ENCODE assay signal across 1 cellular context in the genomic region with DNA sequence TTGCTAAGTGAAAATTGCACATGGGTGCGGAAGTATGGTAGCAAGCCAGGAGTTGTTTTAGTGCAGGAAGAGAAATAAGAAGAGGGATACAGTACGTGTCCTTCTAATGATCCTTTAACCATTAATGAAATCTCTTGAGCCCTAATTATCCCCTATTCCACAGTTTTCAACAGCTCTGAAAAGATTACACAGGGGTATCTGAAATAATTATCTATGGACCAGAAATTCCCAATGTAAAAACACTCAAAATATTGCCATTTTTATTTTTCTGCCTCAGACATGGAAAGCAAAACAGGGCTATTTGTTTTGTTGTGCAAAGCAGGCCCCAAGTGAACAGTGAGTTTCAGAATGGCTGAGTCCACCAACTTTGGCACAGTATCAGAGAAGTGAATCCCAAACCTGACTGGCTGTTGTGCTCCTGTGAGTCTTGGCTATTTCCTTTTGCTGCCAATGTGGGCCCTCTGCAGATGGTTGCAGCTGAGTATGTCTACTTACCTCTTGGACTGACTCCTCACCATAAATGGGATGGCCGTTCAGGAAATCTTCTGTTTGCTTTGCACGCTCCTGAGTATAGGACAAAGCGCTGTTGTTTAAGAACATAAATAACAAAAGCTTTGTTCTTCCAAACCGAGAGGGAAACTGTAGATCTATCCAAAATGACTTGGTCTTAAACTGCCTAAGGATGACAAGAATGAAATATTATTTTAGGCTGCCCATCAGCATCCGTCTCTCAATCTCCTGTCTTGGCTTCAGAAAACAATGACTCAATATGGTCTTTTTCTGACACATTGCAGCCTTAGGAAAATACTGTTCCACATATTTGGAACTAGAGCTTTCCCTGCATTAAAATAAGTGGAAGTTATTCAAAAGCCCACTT.
TF ChIP-seq lines count a peak whose summit lies in the region.

No MANE protein-coding gene starts in this region.

TF ChIP-seq in HepG2, 621 proteins besides CTCF, POLR2A, EP300 and RAD21 (continued from another document and continues in another):
- TF ChIP-seq, protein P1, sequence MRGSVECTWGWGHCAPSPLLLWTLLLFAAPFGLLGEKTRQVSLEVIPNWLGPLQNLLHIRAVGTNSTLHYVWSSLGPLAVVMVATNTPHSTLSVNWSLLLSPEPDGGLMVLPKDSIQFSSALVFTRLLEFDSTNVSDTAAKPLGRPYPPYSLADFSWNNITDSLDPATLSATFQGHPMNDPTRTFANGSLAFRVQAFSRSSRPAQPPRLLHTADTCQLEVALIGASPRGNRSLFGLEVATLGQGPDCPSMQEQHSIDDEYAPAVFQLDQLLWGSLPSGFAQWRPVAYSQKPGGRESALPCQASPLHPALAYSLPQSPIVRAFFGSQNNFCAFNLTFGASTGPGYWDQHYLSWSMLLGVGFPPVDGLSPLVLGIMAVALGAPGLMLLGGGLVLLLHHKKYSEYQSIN (CRISPR knock-in tag; IDR thresholded peaks at IDR 0.05; ENCODE audit: borderline replicate concordance): no peak
- TF ChIP-seq ZNF138 (CRISPR knock-in tag; IDR thresholded peaks at IDR 0.05; ENCODE audit: low read depth) (no peak), AHDC1 (CRISPR knock-in tag; IDR thresholded peaks at IDR 0.05; ENCODE audit: borderline replicate concordance) (peak; percentile 48; the same call in 1 of the 2 replicates), ZNF235 (CRISPR knock-in tag; IDR thresholded peaks at IDR 0.05; ENCODE audit: borderline replicate concordance) (no peak), HOXA3 (CRISPR knock-in tag; IDR thresholded peaks at IDR 0.05) (0 out of 2 replicates have a peak, but pooled peaks have one; percentile 24), ZFX (CRISPR knock-in tag; IDR thresholded peaks at IDR 0.05; ENCODE audit: low read depth) (peak; percentile 51; the same call in 1 of the 2 replicates), RXRA (CRISPR knock-in tag; IDR thresholded peaks at IDR 0.05) (no peak), RFX3 (CRISPR knock-in tag; IDR thresholded peaks at IDR 0.05) (no peak), PHF21A (CRISPR knock-in tag; IDR thresholded peaks at IDR 0.05) (0 out of 2 replicates have a peak, but pooled peaks have one; percentile 49), GATAD2A (CRISPR knock-in tag; IDR thresholded peaks at IDR 0.05) (peak; percentile 66; the same call in 1 of the 2 replicates), ZNF225 (CRISPR knock-in tag; IDR thresholded peaks at IDR 0.05) (no peak), KAT8 (CRISPR knock-in tag; IDR thresholded peaks at IDR 0.05) (0 out of 2 replicates have a peak, but pooled peaks have one; percentile 20), ZNF644 (CRISPR knock-in tag; IDR thresholded peaks at IDR 0.05; ENCODE audit: low read depth) (peak; percentile 62), RXRB (CRISPR knock-in tag; IDR thresholded peaks at IDR 0.05; ENCODE audit: borderline replicate concordance) (0 out of 2 replicates have a peak, but pooled peaks have one; percentile 32), SP4 (CRISPR knock-in tag; IDR thresholded peaks at IDR 0.05) (no peak), ZNF530 (CRISPR knock-in tag; IDR thresholded peaks at IDR 0.05; ENCODE audit: low read depth) (no peak), ZMYM2 (CRISPR knock-in tag; IDR thresholded peaks at IDR 0.05) (no peak), ZNF614 (CRISPR knock-in tag; IDR thresholded peaks at IDR 0.05; ENCODE audit: borderline replicate concordance) (0 out of 2 replicates have a peak, but pooled peaks have one; percentile 20), ZNF276 (CRISPR knock-in tag; IDR thresholded peaks at IDR 0.05; ENCODE audit: low read depth) (no peak), SRF (IDR thresholded peaks at IDR 0.05; ENCODE audit: low read depth, low read length) (peak; percentile 89), ZSCAN21 (CRISPR knock-in tag; IDR thresholded peaks at IDR 0.05; ENCODE audit: borderline replicate concordance) (0 out of 2 replicates have a peak, but pooled peaks have one; percentile 15), REPIN1 (CRISPR knock-in tag; IDR thresholded peaks at IDR 0.05; ENCODE audit: borderline replicate concordance, low read depth) (no peak), ERF (CRISPR knock-in tag; IDR thresholded peaks at IDR 0.05) (peak; percentile 66), ELF4 (CRISPR knock-in tag; IDR thresholded peaks at IDR 0.05; ENCODE audit: borderline replicate concordance) (no peak), ZNF816 (CRISPR knock-in tag; IDR thresholded peaks at IDR 0.05; ENCODE audit: borderline replicate concordance) (no peak), STAG1 (CRISPR knock-in tag; IDR thresholded peaks at IDR 0.05) (0 out of 2 replicates have a peak, but pooled peaks have one; percentile 9), ZEB1 (IDR thresholded peaks at IDR 0.05; ENCODE audit: insufficient replicate concordance, low read depth) (no peak), NFE2L2 (IDR thresholded peaks at IDR 0.05; ENCODE audit: low read length) (no peak), PRPF4 (IDR thresholded peaks at IDR 0.05; ENCODE audit: low read depth, low read length, poor library complexity, severe bottlenecking) (no peak), BCL6 (CRISPR knock-in tag; IDR thresholded peaks at IDR 0.05) (peak; percentile 72), ZNF510 (CRISPR knock-in tag; IDR thresholded peaks at IDR 0.05; ENCODE audit: low read depth) (0 out of 2 replicates have a peak, but pooled peaks have one; percentile 69), FOSL2 (CRISPR knock-in tag; IDR thresholded peaks at IDR 0.05) (peak; percentile 44; the same call in 1 of the 2 replicates), GABPB1 (CRISPR knock-in tag; IDR thresholded peaks at IDR 0.05) (no peak), ZNF292 (CRISPR knock-in tag; IDR thresholded peaks at IDR 0.05; ENCODE audit: borderline replicate concordance, low read depth) (peak; percentile 44; the same call in 1 of the 2 replicates)
- TF ChIP-seq, protein P2, sequence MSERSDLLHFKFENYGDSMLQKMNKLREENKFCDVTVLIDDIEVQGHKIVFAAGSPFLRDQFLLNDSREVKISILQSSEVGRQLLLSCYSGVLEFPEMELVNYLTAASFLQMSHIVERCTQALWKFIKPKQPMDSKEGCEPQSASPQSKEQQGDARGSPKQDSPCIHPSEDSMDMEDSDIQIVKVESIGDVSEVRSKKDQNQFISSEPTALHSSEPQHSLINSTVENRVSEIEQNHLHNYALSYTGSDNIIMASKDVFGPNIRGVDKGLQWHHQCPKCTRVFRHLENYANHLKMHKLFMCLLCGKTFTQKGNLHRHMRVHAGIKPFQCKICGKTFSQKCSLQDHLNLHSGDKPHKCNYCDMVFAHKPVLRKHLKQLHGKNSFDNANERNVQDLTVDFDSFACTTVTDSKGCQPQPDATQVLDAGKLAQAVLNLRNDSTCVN (CRISPR knock-in tag; IDR thresholded peaks at IDR 0.05; ENCODE audit: borderline replicate concordance): peak; percentile 70; the same call in 1 of the 2 replicates
- TF ChIP-seq, protein P3, sequence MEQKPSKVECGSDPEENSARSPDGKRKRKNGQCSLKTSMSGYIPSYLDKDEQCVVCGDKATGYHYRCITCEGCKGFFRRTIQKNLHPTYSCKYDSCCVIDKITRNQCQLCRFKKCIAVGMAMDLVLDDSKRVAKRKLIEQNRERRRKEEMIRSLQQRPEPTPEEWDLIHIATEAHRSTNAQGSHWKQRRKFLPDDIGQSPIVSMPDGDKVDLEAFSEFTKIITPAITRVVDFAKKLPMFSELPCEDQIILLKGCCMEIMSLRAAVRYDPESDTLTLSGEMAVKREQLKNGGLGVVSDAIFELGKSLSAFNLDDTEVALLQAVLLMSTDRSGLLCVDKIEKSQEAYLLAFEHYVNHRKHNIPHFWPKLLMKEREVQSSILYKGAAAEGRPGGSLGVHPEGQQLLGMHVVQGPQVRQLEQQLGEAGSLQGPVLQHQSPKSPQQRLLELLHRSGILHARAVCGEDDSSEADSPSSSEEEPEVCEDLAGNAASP (CRISPR knock-in tag; IDR thresholded peaks at IDR 0.05; ENCODE audit: borderline replicate concordance): no peak
- TF ChIP-seq, protein P4, sequence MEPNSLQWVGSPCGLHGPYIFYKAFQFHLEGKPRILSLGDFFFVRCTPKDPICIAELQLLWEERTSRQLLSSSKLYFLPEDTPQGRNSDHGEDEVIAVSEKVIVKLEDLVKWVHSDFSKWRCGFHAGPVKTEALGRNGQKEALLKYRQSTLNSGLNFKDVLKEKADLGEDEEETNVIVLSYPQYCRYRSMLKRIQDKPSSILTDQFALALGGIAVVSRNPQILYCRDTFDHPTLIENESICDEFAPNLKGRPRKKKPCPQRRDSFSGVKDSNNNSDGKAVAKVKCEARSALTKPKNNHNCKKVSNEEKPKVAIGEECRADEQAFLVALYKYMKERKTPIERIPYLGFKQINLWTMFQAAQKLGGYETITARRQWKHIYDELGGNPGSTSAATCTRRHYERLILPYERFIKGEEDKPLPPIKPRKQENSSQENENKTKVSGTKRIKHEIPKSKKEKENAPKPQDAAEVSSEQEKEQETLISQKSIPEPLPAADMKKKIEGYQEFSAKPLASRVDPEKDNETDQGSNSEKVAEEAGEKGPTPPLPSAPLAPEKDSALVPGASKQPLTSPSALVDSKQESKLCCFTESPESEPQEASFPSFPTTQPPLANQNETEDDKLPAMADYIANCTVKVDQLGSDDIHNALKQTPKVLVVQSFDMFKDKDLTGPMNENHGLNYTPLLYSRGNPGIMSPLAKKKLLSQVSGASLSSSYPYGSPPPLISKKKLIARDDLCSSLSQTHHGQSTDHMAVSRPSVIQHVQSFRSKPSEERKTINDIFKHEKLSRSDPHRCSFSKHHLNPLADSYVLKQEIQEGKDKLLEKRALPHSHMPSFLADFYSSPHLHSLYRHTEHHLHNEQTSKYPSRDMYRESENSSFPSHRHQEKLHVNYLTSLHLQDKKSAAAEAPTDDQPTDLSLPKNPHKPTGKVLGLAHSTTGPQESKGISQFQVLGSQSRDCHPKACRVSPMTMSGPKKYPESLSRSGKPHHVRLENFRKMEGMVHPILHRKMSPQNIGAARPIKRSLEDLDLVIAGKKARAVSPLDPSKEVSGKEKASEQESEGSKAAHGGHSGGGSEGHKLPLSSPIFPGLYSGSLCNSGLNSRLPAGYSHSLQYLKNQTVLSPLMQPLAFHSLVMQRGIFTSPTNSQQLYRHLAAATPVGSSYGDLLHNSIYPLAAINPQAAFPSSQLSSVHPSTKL (CRISPR knock-in tag; IDR thresholded peaks at IDR 0.05): peak; percentile 79
- TF ChIP-seq, protein P5, sequence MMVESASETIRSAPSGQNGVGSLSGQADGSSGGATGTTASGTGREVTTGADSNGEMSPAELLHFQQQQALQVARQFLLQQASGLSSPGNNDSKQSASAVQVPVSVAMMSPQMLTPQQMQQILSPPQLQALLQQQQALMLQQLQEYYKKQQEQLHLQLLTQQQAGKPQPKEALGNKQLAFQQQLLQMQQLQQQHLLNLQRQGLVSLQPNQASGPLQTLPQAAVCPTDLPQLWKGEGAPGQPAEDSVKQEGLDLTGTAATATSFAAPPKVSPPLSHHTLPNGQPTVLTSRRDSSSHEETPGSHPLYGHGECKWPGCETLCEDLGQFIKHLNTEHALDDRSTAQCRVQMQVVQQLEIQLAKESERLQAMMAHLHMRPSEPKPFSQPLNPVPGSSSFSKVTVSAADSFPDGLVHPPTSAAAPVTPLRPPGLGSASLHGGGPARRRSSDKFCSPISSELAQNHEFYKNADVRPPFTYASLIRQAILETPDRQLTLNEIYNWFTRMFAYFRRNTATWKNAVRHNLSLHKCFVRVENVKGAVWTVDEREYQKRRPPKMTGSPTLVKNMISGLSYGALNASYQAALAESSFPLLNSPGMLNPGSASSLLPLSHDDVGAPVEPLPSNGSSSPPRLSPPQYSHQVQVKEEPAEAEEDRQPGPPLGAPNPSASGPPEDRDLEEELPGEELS (CRISPR knock-in tag; IDR thresholded peaks at IDR 0.05): peak; percentile 77
